ENCODE assay signal across 1 cellular context in genomic region chr14:31228533-31228932, GRCh38.
TF ChIP-seq lines count a peak whose summit lies in the region.

No MANE protein-coding gene starts in this region.

TF ChIP-seq in HCT116, 20 proteins besides CTCF, POLR2A, EP300 and RAD21 (continued from another document):
- no peak for TF ChIP-seq ZBTB33 (IDR thresholded peaks at IDR 0.05; ENCODE audit: extremely low read depth, insufficient replicate concordance, low read length)
- TF ChIP-seq SIN3A (IDR thresholded peaks at IDR 0.05; ENCODE audit: low read depth) = no peak
- TF ChIP-seq TCF7L2 (IDR thresholded peaks at IDR 0.05; ENCODE audit: borderline replicate concordance, extremely low read depth, insufficient read depth, insufficient read length) = no peak
- TF ChIP-seq EZH2 (IDR thresholded peaks at IDR 0.05) = no peak
- TF ChIP-seq ZFX (IDR thresholded peaks at IDR 0.05) = no peak
- TF ChIP-seq FOSL1 (IDR thresholded peaks at IDR 0.05; ENCODE audit: low read depth) = no peak
